ENCODE assay signal across 1 cellular context in genomic region chr12:34022079-34022830, GRCh38.
TF ChIP-seq lines count a peak whose summit lies in the region.

Gene ALG10 (plus strand): TSS chr12:34022496. CDS start chr12:34022600, 104 bp downstream.

TF ChIP-seq in HepG2, 621 proteins besides CTCF, POLR2A, EP300 and RAD21 (continued from another document and continues in another):
- TF ChIP-seq, protein P1, sequence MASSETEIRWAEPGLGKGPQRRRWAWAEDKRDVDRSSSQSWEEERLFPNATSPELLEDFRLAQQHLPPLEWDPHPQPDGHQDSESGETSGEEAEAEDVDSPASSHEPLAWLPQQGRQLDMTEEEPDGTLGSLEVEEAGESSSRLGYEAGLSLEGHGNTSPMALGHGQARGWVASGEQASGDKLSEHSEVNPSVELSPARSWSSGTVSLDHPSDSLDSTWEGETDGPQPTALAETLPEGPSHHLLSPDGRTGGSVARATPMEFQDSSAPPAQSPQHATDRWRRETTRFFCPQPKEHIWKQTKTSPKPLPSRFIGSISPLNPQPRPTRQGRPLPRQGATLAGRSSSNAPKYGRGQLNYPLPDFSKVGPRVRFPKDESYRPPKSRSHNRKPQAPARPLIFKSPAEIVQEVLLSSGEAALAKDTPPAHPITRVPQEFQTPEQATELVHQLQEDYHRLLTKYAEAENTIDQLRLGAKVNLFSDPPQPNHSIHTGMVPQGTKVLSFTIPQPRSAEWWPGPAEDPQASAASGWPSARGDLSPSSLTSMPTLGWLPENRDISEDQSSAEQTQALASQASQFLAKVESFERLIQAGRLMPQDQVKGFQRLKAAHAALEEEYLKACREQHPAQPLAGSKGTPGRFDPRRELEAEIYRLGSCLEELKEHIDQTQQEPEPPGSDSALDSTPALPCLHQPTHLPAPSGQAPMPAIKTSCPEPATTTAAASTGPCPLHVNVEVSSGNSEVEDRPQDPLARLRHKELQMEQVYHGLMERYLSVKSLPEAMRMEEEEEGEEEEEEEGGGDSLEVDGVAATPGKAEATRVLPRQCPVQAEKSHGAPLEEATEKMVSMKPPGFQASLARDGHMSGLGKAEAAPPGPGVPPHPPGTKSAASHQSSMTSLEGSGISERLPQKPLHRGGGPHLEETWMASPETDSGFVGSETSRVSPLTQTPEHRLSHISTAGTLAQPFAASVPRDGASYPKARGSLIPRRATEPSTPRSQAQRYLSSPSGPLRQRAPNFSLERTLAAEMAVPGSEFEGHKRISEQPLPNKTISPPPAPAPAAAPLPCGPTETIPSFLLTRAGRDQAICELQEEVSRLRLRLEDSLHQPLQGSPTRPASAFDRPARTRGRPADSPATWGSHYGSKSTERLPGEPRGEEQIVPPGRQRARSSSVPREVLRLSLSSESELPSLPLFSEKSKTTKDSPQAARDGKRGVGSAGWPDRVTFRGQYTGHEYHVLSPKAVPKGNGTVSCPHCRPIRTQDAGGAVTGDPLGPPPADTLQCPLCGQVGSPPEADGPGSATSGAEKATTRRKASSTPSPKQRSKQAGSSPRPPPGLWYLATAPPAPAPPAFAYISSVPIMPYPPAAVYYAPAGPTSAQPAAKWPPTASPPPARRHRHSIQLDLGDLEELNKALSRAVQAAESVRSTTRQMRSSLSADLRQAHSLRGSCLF (CRISPR knock-in tag; IDR thresholded peaks at IDR 0.05; ENCODE audit: borderline replicate concordance) = no peak
- peak; percentile 65; the same call in 1 of the 2 replicates for TF ChIP-seq EHMT2 (IDR thresholded peaks at IDR 0.05; ENCODE audit: borderline replicate concordance, low read depth, low read length)
- no peak for TF ChIP-seq ZNF777 (CRISPR knock-in tag; IDR thresholded peaks at IDR 0.05)
- TF ChIP-seq ZNF205 (CRISPR knock-in tag; IDR thresholded peaks at IDR 0.05) = peak; percentile 64; the same call in 1 of the 2 replicates
- TF ChIP-seq, protein P2, sequence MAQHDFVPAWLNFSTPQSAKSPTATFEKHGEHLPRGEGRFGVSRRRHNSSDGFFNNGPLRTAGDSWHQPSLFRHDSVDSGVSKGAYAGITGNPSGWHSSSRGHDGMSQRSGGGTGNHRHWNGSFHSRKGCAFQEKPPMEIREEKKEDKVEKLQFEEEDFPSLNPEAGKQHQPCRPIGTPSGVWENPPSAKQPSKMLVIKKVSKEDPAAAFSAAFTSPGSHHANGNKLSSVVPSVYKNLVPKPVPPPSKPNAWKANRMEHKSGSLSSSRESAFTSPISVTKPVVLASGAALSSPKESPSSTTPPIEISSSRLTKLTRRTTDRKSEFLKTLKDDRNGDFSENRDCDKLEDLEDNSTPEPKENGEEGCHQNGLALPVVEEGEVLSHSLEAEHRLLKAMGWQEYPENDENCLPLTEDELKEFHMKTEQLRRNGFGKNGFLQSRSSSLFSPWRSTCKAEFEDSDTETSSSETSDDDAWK (CRISPR knock-in tag; IDR thresholded peaks at IDR 0.05) = no peak
- TF ChIP-seq ZBTB25 (CRISPR knock-in tag; IDR thresholded peaks at IDR 0.05) = peak; percentile 73
- no peak for TF ChIP-seq ZNF160 (CRISPR knock-in tag; IDR thresholded peaks at IDR 0.05)
- TF ChIP-seq HDAC1 (CRISPR knock-in tag; IDR thresholded peaks at IDR 0.05) = peak; percentile 92; the same call in 1 of the 2 replicates
- TF ChIP-seq ZNF280D (CRISPR knock-in tag; IDR thresholded peaks at IDR 0.05) = 0 out of 2 replicates have a peak, but pooled peaks have one; percentile 56
- TF ChIP-seq ZNF549 (CRISPR knock-in tag; IDR thresholded peaks at IDR 0.05) = no peak
- TF ChIP-seq NFE2L1 (CRISPR knock-in tag; IDR thresholded peaks at IDR 0.05; ENCODE audit: borderline replicate concordance) = no peak
- peak; percentile 46; the same call in 1 of the 2 replicates for TF ChIP-seq MXD4 (CRISPR knock-in tag; IDR thresholded peaks at IDR 0.05)
- no peak for TF ChIP-seq ZNF646 (CRISPR knock-in tag; IDR thresholded peaks at IDR 0.05)
- peak; percentile 98 for TF ChIP-seq PHF20 (CRISPR knock-in tag; IDR thresholded peaks at IDR 0.05)
- TF ChIP-seq ZNF672 (CRISPR knock-in tag; IDR thresholded peaks at IDR 0.05) = no peak
- no peak for TF ChIP-seq CREBL2 (CRISPR knock-in tag; IDR thresholded peaks at IDR 0.05; ENCODE audit: borderline replicate concordance)
- TF ChIP-seq ZNF329 (CRISPR knock-in tag; IDR thresholded peaks at IDR 0.05; ENCODE audit: low read depth) = no peak
- TF ChIP-seq DNMT1 (CRISPR knock-in tag; IDR thresholded peaks at IDR 0.05) = no peak
- TF ChIP-seq ZNF136 (CRISPR knock-in tag; IDR thresholded peaks at IDR 0.05; ENCODE audit: low read depth) = no peak; the same call in 1 of the 2 replicates
- TF ChIP-seq ZNF850 (CRISPR knock-in tag; conservative IDR thresholded peaks at IDR 0.05) = no peak
- no peak for TF ChIP-seq SKIL (CRISPR knock-in tag; IDR thresholded peaks at IDR 0.05; ENCODE audit: borderline replicate concordance)
- TF ChIP-seq EEA1 (CRISPR knock-in tag; IDR thresholded peaks at IDR 0.05; ENCODE audit: borderline replicate concordance) = no peak
- TF ChIP-seq MIXL1 (CRISPR knock-in tag; IDR thresholded peaks at IDR 0.05) = peak; percentile 84
- 0 out of 2 replicates have a peak, but pooled peaks have one; percentile 61 for TF ChIP-seq ZNF563 (CRISPR knock-in tag; IDR thresholded peaks at IDR 0.05)
- TF ChIP-seq MIER2 (CRISPR knock-in tag; IDR thresholded peaks at IDR 0.05) = 0 out of 2 replicates have a peak, but pooled peaks have one; percentile 26
- TF ChIP-seq ZNF44 (CRISPR knock-in tag; IDR thresholded peaks at IDR 0.05) = no peak
- no peak for TF ChIP-seq ZSCAN20 (CRISPR knock-in tag; IDR thresholded peaks at IDR 0.05; ENCODE audit: borderline replicate concordance)
- TF ChIP-seq, protein P3, sequence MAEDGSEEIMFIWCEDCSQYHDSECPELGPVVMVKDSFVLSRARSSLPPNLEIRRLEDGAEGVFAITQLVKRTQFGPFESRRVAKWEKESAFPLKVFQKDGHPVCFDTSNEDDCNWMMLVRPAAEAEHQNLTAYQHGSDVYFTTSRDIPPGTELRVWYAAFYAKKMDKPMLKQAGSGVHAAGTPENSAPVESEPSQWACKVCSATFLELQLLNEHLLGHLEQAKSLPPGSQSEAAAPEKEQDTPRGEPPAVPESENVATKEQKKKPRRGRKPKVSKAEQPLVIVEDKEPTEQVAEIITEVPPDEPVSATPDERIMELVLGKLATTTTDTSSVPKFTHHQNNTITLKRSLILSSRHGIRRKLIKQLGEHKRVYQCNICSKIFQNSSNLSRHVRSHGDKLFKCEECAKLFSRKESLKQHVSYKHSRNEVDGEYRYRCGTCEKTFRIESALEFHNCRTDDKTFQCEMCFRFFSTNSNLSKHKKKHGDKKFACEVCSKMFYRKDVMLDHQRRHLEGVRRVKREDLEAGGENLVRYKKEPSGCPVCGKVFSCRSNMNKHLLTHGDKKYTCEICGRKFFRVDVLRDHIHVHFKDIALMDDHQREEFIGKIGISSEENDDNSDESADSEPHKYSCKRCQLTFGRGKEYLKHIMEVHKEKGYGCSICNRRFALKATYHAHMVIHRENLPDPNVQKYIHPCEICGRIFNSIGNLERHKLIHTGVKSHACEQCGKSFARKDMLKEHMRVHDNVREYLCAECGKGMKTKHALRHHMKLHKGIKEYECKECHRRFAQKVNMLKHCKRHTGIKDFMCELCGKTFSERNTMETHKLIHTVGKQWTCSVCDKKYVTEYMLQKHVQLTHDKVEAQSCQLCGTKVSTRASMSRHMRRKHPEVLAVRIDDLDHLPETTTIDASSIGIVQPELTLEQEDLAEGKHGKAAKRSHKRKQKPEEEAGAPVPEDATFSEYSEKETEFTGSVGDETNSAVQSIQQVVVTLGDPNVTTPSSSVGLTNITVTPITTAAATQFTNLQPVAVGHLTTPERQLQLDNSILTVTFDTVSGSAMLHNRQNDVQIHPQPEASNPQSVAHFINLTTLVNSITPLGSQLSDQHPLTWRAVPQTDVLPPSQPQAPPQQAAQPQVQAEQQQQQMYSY (CRISPR knock-in tag; IDR thresholded peaks at IDR 0.05) = no peak
- TF ChIP-seq ZNF788 (CRISPR knock-in tag; IDR thresholded peaks at IDR 0.05; ENCODE audit: borderline replicate concordance) = peak; percentile 94; the same call in 1 of the 2 replicates
- TF ChIP-seq PITX1 (CRISPR knock-in tag; IDR thresholded peaks at IDR 0.05) = peak; percentile 77; the same call in 1 of the 2 replicates
